ENCODE assay signal across 14 cellular contexts in the genomic region with DNA sequence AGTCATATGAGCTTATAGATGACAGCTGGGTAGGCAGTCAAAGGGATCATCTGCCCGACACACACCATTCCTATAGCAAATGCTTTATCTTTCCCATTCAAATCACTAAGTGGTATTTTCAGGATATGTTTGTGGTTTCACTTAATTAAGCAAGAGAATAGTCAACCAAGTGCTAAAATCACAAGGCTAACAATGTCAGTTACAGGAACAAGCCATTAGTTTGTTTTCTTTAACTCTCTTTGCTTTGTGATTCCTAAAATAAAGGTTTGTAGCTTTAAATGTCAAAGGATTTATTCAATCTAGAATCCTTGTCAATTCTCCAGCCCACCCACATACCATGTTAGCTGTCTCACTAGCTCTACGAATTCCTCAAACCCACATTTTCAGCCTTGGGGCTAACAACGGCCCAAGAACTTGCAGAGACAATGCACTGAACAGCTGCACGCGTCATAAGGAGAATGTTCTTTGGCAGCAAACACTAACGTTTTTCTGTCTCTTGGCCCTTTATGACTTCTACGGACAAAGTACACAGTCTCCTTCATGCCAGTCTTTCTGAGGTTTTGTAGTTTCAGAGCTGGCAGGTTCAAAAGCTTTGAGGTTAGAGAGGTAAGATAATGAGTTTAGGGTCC. TPM values are rescaled to one million over a fixed set of nuclear protein-coding genes. Genes with fewer than 3 reads are reported as not detected.
DNase-seq lines count a peak whose midpoint lies in the region; ATAC-seq lines count a peak whose summit lies in the region.
"Had no signal": no experiment of that assay in that cellular context is flagged by ENCODE, and none has a peak within 500 bp of the region (broad histone marks: within the 10 kb centered on the region; RNA-seq: fewer than 3 reads in every experiment).

No MANE protein-coding gene starts in this region.

- H3K4me1 ChIP-seq in skeletal muscle satellite cell (ENCODE audit: control insufficient read depth, insufficient read depth, low read length), result peaks cover 50% of the 10 kb centered on the region

- no peaks in the 10 kb centered on the region for H3K36me3 Mint-ChIP-seq in activated naive CD8-positive, alpha-beta T cell treated with anti-CD3 and anti-CD28 coated beads for 36 hours

- peaks cover 2% of the 10 kb centered on the region for H3K9me3 Mint-ChIP-seq in activated naive CD8-positive, alpha-beta T cell treated with anti-CD3 and anti-CD28 coated beads for 36 hours

- H3K36me3 ChIP-seq in skeletal muscle satellite cell (ENCODE audit: insufficient read depth, low read length), result no peaks in the 10 kb centered on the region
- H3K36me3 ChIP-seq: esophagus muscularis mucosa had no signal

- H3K9me3 ChIP-seq in skeletal muscle satellite cell (replicated peaks; ENCODE audit: low read length), result no peaks in the 10 kb centered on the region
- H3K9me3 ChIP-seq: esophagus muscularis mucosa had no signal

- H3K27ac Mint-ChIP-seq in activated naive CD8-positive, alpha-beta T cell treated with anti-CD3 and anti-CD28 coated beads for 36 hours, result no peak overlapping the region
- H3K27ac Mint-ChIP-seq: CD4-positive, alpha-beta T cell had no signal

- intact Hi-C loops in Right ventricle myocardium superior (cut with DNase I), result no loop called here

- H3K27me3 Mint-ChIP-seq in activated naive CD8-positive, alpha-beta T cell treated with anti-CD3 and anti-CD28 coated beads for 36 hours, result no peaks in the 10 kb centered on the region
- H3K27me3 Mint-ChIP-seq: CD4-positive, alpha-beta T cell had no signal

- DNase-seq in H4 (ENCODE audit: low spot score) (peak; percentile 90), T1000 (lab: John Stamatoyannopoulos, UW) (peak; percentile 52), foreskin melanocyte (peak; percentile 86), ureter (ENCODE audit: low spot score) (no peak), Right ventricle myocardium superior (no peak)
- DNase-seq in activated naive CD8-positive, alpha-beta T cell treated with anti-CD3 and anti-CD28 coated beads for 36 hours, result no peak
- DNase-seq: activated CD4-positive, alpha-beta T cell treated with anti-CD3 and anti-CD28 coated beads, Interleukin-2, amount 50 U/mL, for 48 hours; caudate nucleus; CD4-positive, alpha-beta T cell; right cardiac atrium; T-helper 2 cell had no signal

- no peak for ATAC-seq in Right ventricle myocardium superior (ENCODE audit: poor library complexity)
- no peak for ATAC-seq in HG02970 (IDR thresholded peaks at IDR 0.05; ENCODE audit: low FRiP score, unreplicated experiment)
- ATAC-seq: right cardiac atrium had no signal

- H3K4me1 Mint-ChIP-seq in activated naive CD8-positive, alpha-beta T cell treated with anti-CD3 and anti-CD28 coated beads for 36 hours, result no peaks in the 10 kb centered on the region

- H3K4me3 Mint-ChIP-seq in activated naive CD8-positive, alpha-beta T cell treated with anti-CD3 and anti-CD28 coated beads for 36 hours, result no peak overlapping the region
- H3K4me3 Mint-ChIP-seq: CD4-positive, alpha-beta T cell had no signal

- H3K4me3 ChIP-seq in skeletal muscle satellite cell (ENCODE audit: low read length), result peak overlapping the region; percentile 50
- H3K4me3 ChIP-seq: esophagus muscularis mucosa had no signal

- H3K27me3 ChIP-seq in skeletal muscle satellite cell (ENCODE audit: control insufficient read depth, insufficient read depth, low read length), result no peaks in the 10 kb centered on the region
- H3K27me3 ChIP-seq: esophagus muscularis mucosa had no signal

- peak overlapping the region; percentile 65 for H3K9ac ChIP-seq in skeletal muscle satellite cell (ENCODE audit: low read depth, low read length)

- peak overlapping the region; percentile 63 for H3K4me2 ChIP-seq in skeletal muscle satellite cell (ENCODE audit: low read length)

RNA-seq across cellular contexts. Expression of gene ELAVL2, which starts 56.6 kb away (rescaled TPM):
- 6.2 and 35.2 TPM in 2 replicates for total RNA-seq in H4 (2014; rRNA removed; shearing (Covaris generic))
- under 0.01 and 1.3 TPM in 2 replicates for total RNA-seq in skeletal muscle satellite cell (2012; rRNA removed)
- total RNA-seq in ureter (0.29 TPM), Right ventricle myocardium superior (not detected)
- total RNA-seq in activated naive CD8-positive, alpha-beta T cell treated with anti-CD3 and anti-CD28 coated beads for 36 hours, result not detected
- total RNA-seq: CD4-positive, alpha-beta T cell had no signal

Comparison
In these comparisons a context has a peak if more than half of its experiments do, and no peak if none do; other contexts are left out.
1. DNase-seq: peak in H4 (single experiment), T1000 (single experiment) and foreskin melanocyte (single experiment); none in ureter (single experiment), Right ventricle myocardium superior (single experiment) and activated naive CD8-positive, alpha-beta T cell treated with anti-CD3 and anti-CD28 coated beads for 36 hours (single experiment).